In genomic region chr12:32284561-32284960, GRCh38 we compare ENCODE assay signal across 26 cellular contexts.
DNase-seq lines count a peak whose midpoint lies in the region; FAIRE-seq and TF ChIP-seq lines count a peak whose summit lies in the region.
"Had no signal": no experiment of that assay in that cellular context is flagged by ENCODE, and none has a peak within 500 bp of the region (broad histone marks: within the 10 kb centered on the region; RNA-seq: fewer than 3 reads in every experiment).

No MANE protein-coding gene starts in this region.

- 69% methylated on average over 9 of the region's 9 CpGs; no CpG with 5 or more reads in 1 of the 2 experiments for WGBS in H1 (ENCODE audit: extremely low coverage in 1 of 2, insufficient coverage in 1 of 2, insufficient read length in 1 of 2, insufficient replicate concordance in 2 of 2, low coverage in 1 of 2, low lambda C conversion rate in 2 of 2, missing lambda C conversion rate in 1 of 2), 2 experiments
- WGBS in smooth muscle cell (ENCODE audit: low lambda C conversion rate), result 37% methylated on average over 9 of the region's 9 CpGs
- WGBS in spleen, 5 donors, result 83 to 90% (median 86%) methylated on average over 9 of the region's 9 CpGs

- H2BK120ac ChIP-seq in H1 (replicated peaks; ENCODE audit: low read depth, low read length), result no peak overlapping the region

- no peaks in the 10 kb centered on the region for H3K9me2 ChIP-seq in Karpas-422 (replicated peaks; ENCODE audit: insufficient read depth, low read length)
- H3K9me2 ChIP-seq in neural cell (ENCODE audit: insufficient read depth, low read length), result no peaks in the 10 kb centered on the region

- no peak overlapping the region for H2AFZ ChIP-seq in Karpas-422 (ENCODE audit: low read length)
- H2AFZ ChIP-seq in H1 (ENCODE audit: low read length), result no peak overlapping the region
- no peak overlapping the region for H2AFZ ChIP-seq in neural cell (ENCODE audit: low read depth, low read length)
- H2AFZ ChIP-seq in smooth muscle cell (ENCODE audit: low read depth), result peak overlapping the region; percentile 29

- H3K4me1 ChIP-seq in Karpas-422 (ENCODE audit: low read length) (peaks cover 61% of the 10 kb centered on the region), H1 (replicated peaks in 1 of 4; ENCODE audit: control insufficient read depth in 3 of 4, insufficient read depth in 4 of 4, low read length in 3 of 4) (peaks cover 4 to 13% (median 10%) of the 10 kb centered on the region in 4 experiments), smooth muscle cell (ENCODE audit: low read depth) (peaks cover 26% of the 10 kb centered on the region), spleen (no peaks in the 10 kb centered on the region)
- H3K4me1 ChIP-seq: A549, SJSA1 had no signal

- DNase-seq in Karpas-422 (no peak), H1 (ENCODE audit: low read depth in 1 of 2, low spot score in 2 of 2) (no peak), smooth muscle cell (lab: John Stamatoyannopoulos, UW; ENCODE audit: unreplicated experiment) (no peak), mesothelial cell of epicardium (ENCODE audit: low spot score in 2 of 2, unreplicated experiment in 2 of 2) (no peak), type B pancreatic cell (ENCODE audit: extremely low spot score, unreplicated experiment) (no peak), spleen (no peak)
- DNase-seq in stimulated activated CD4-positive, alpha-beta T cell treated with anti-CD3 and anti-CD28 coated beads, Interleukin-4, amount 100 ng/mL, for 4 hours, result no peak
- DNase-seq: C1 segment of cervical spinal cord; CD4-positive, alpha-beta memory T cell; COR-L47; EL; GDM1; H9; MV-4-11; NCI-H1105; NCI-H1436 treated with DMSO at 0.1 percent for 48 hours; NCI-H2029; NCI-H446; NCI-H524 treated with DMSO at 0.1 percent for 48 hours; NCI-H774; PC-3 had no signal

- no peak overlapping the region for H2BK5ac ChIP-seq in H1 (ENCODE audit: low read depth, low read length)

- H3K18ac ChIP-seq in H1 (ENCODE audit: extremely low read depth, low read length), result no peak overlapping the region

- H3K4me3 ChIP-seq in Karpas-422 (ENCODE audit: low read length), result peak overlapping the region; percentile 48
- no peak overlapping the region for H3K4me3 ChIP-seq in H1 (ENCODE audit: extremely low read depth in 1 of 4, insufficient read depth in 2 of 4, low read depth in 3 of 4, low read length in 4 of 4)
- no peak overlapping the region for H3K4me3 ChIP-seq in neural cell (ENCODE audit: low read length)
- no peak overlapping the region for H3K4me3 ChIP-seq in smooth muscle cell
- H3K4me3 ChIP-seq in spleen, result no peak overlapping the region
- H3K4me3 ChIP-seq: A549, GM12878, K562, SJSA1 had no signal

- intact Hi-C loops in spleen (cut with DNase I; ENCODE audit: low total_unique reads), result no loop called here

- H3K23me2 ChIP-seq in H1 (ENCODE audit: low read depth, low read length), result no peaks in the 10 kb centered on the region

- POLR2A ChIA-PET in H1 (lab: Charles Lee; ENCODE audit: partially characterized antibody), result no interaction called here

- H2BK12ac ChIP-seq in H1 (ENCODE audit: low read depth, low read length), result no peak overlapping the region

- no peak overlapping the region for H3K14ac ChIP-seq in H1 (ENCODE audit: insufficient read length)

- no peak for TF ChIP-seq POLR2A in H1 (IDR thresholded peaks at IDR 0.05; ENCODE audit: control extremely low read depth in 1 of 2, low read depth in 2 of 2, low read length in 2 of 2)
- no peak for TF ChIP-seq POLR2A in spleen (IDR thresholded peaks at IDR 0.05)

- H3K4me3 Mint-ChIP-seq in mesothelial cell of epicardium (no peak overlapping the region), type B pancreatic cell (no peak overlapping the region)
- H3K4me3 Mint-ChIP-seq: CD4-positive, alpha-beta memory T cell; H9 had no signal

- CTCF ChIA-PET in H1 (lab: Charles Lee; ENCODE audit: partially characterized antibody), result no interaction called here

- no peak for TF ChIP-seq RAD21 in H1 (IDR thresholded peaks at IDR 0.05 in 1 of 2, conservative IDR thresholded peaks at IDR 0.05 in 1 of 2; ENCODE audit: low read depth in 2 of 2, low read length in 2 of 2)
- TF ChIP-seq RAD21 in neural cell (conservative IDR thresholded peaks at IDR 0.05), result no peak

- H3K9ac ChIP-seq in Karpas-422 (ENCODE audit: low read length), result peak overlapping the region; percentile 59
- H3K9ac ChIP-seq in H1 (replicated peaks in 1 of 4; ENCODE audit: extremely low read depth in 1 of 4, low read depth in 3 of 4, low read length in 3 of 4), result no peak overlapping the region
- H3K9ac ChIP-seq in neural cell (ENCODE audit: low read length), result no peak overlapping the region
- H3K9ac ChIP-seq in smooth muscle cell (ENCODE audit: low read depth), result no peak overlapping the region

- H3K4me2 ChIP-seq in Karpas-422 (ENCODE audit: low read depth, low read length, poor library complexity, severe bottlenecking) (peak overlapping the region; percentile 83), H1 (ENCODE audit: insufficient read depth in 1 of 2, low read depth in 2 of 2, low read length in 2 of 2) (no peak overlapping the region; a peak in 1 of 4 replicates), neural cell (ENCODE audit: low read length) (no peak overlapping the region), smooth muscle cell (peak overlapping the region; percentile 60)
- H3K4me2 ChIP-seq: A549 had no signal

- H3K79me2 ChIP-seq in Karpas-422 (ENCODE audit: low read length) (peaks cover 68% of the 10 kb centered on the region), H1 (ENCODE audit: control insufficient read depth in 1 of 2, insufficient read depth in 2 of 2, low read length in 2 of 2) (peaks cover 3 to 4% of the 10 kb centered on the region in 2 experiments; a peak in 2 of 4 replicates), neural cell (replicated peaks; ENCODE audit: insufficient read depth, low read length) (peaks cover 7% of the 10 kb centered on the region), smooth muscle cell (ENCODE audit: low read depth) (peaks cover 5% of the 10 kb centered on the region)

- H3K79me1 ChIP-seq in H1 (ENCODE audit: low read depth, low read length), result no peaks in the 10 kb centered on the region; the same call in 1 of the 2 replicates

- TF ChIP-seq EP300 in H1 (IDR thresholded peaks at IDR 0.05; ENCODE audit: borderline replicate concordance in 1 of 2, low read depth in 2 of 2, low read length in 2 of 2), result no peak
- TF ChIP-seq EP300 in neural cell (conservative IDR thresholded peaks at IDR 0.05; ENCODE audit: poor library complexity, severe bottlenecking), result no peak

- H2BK15ac ChIP-seq in H1 (ENCODE audit: low read length), result no peak overlapping the region

- H2AK5ac ChIP-seq in H1 (ENCODE audit: low read depth, low read length), result no peak overlapping the region

- H3K9me3 Mint-ChIP-seq in mesothelial cell of epicardium (peaks cover 4% of the 10 kb centered on the region), type B pancreatic cell (no peaks in the 10 kb centered on the region)

- H3K4ac ChIP-seq in H1 (replicated peaks; ENCODE audit: insufficient read length, low read depth, low read length), result no peak overlapping the region

- H3F3A ChIP-seq in neural cell (ENCODE audit: insufficient read depth, low read length, poor library complexity, severe bottlenecking) (peaks cover 3% of the 10 kb centered on the region), smooth muscle cell (ENCODE audit: low read depth) (no peaks in the 10 kb centered on the region)

- no peak overlapping the region for H3K23ac ChIP-seq in H1 (ENCODE audit: insufficient read length)

- peak overlapping the region; percentile 5 for H4K5ac ChIP-seq in H1 (ENCODE audit: insufficient read length, low read depth, low read length)

- H3K27ac Mint-ChIP-seq in mesothelial cell of epicardium (no peak overlapping the region), type B pancreatic cell (no peak overlapping the region)
- H3K27ac Mint-ChIP-seq: CD4-positive, alpha-beta memory T cell; H9 had no signal

- H4K91ac ChIP-seq in H1 (replicated peaks; ENCODE audit: insufficient read length, low read length), result no peak overlapping the region

- H3K27me3 Mint-ChIP-seq in mesothelial cell of epicardium (ENCODE audit: low read depth), result no peaks in the 10 kb centered on the region
- H3K27me3 Mint-ChIP-seq in type B pancreatic cell, result no peaks in the 10 kb centered on the region
- H3K27me3 Mint-ChIP-seq: CD4-positive, alpha-beta memory T cell had no signal

- peak overlapping the region; percentile 95 for H3K27ac ChIP-seq in Karpas-422 (ENCODE audit: low read length)
- no peak overlapping the region for H3K27ac ChIP-seq in H1 (ENCODE audit: low read depth, low read length)
- peak overlapping the region; percentile 65 for H3K27ac ChIP-seq in neural cell (ENCODE audit: low read length)
- H3K27ac ChIP-seq in smooth muscle cell (ENCODE audit: low read depth), result no peak overlapping the region
- no peak overlapping the region for H3K27ac ChIP-seq in spleen
- H3K27ac ChIP-seq: A549, SJSA1 had no signal

- no peak for FAIRE-seq in H1 (lab: Jason Lieb, UNC)
- FAIRE-seq: A549, GM12878, K562 had no signal

- H3K9me3 ChIP-seq in Karpas-422 (ENCODE audit: low read length) (no peaks in the 10 kb centered on the region), H1 (ENCODE audit: insufficient read depth in 2 of 2, low read depth in 1 of 2, low read length in 1 of 2) (no peaks in the 10 kb centered on the region), neural cell (ENCODE audit: low read length) (no peaks in the 10 kb centered on the region), smooth muscle cell (replicated peaks; ENCODE audit: low read depth) (no peaks in the 10 kb centered on the region), spleen (peaks cover 0 to 6% (median 0%) of the 10 kb centered on the region in 8 donors)
- H3K9me3 ChIP-seq: A549, SJSA1 had no signal

- TF ChIP-seq CTCF in H1 (IDR thresholded peaks at IDR 0.05; ENCODE audit: control extremely low read depth in 1 of 3, insufficient read depth in 1 of 3, low read depth in 1 of 3, low read length in 3 of 3), result no peak
- no peak for TF ChIP-seq CTCF in neural cell (IDR thresholded peaks at IDR 0.05; ENCODE audit: poor library complexity, severe bottlenecking)
- no peak for TF ChIP-seq CTCF in smooth muscle cell (IDR thresholded peaks at IDR 0.05; ENCODE audit: borderline replicate concordance, insufficient read depth, poor library complexity, severe bottlenecking)
- no peak for TF ChIP-seq CTCF in mesothelial cell of epicardium (IDR thresholded peaks at IDR 0.05; ENCODE audit: unreplicated experiment)
- no peak for TF ChIP-seq CTCF in type B pancreatic cell (conservative IDR thresholded peaks at IDR 0.05)
- no peak for TF ChIP-seq CTCF in spleen (IDR thresholded peaks at IDR 0.05 in 8 of 11, conservative IDR thresholded peaks at IDR 0.05 in 3 of 11)

- no peak overlapping the region for H2BK20ac ChIP-seq in H1 (ENCODE audit: low read length)

- H3K27me3 ChIP-seq in Karpas-422 (ENCODE audit: low read length), result no peaks in the 10 kb centered on the region
- H3K27me3 ChIP-seq in H1 (replicated peaks in 1 of 4; ENCODE audit: control insufficient read depth in 3 of 4, extremely low read depth in 1 of 4, insufficient read depth in 3 of 4, low read length in 3 of 4), result no peaks in the 10 kb centered on the region
- no peaks in the 10 kb centered on the region for H3K27me3 ChIP-seq in neural cell (ENCODE audit: insufficient read depth, low read depth, low read length)
- no peaks in the 10 kb centered on the region for H3K27me3 ChIP-seq in smooth muscle cell (ENCODE audit: low read depth)
- no peaks in the 10 kb centered on the region for H3K27me3 ChIP-seq in spleen (replicated peaks in 1 of 7)
- H3K27me3 ChIP-seq: SJSA1 had no signal

- H3K56ac ChIP-seq in H1 (replicated peaks; ENCODE audit: insufficient read length, low read depth, low read length), result no peak overlapping the region

- H3K36me3 ChIP-seq in Karpas-422 (ENCODE audit: insufficient read depth, low read length) (0 out of 2 replicates have a peak, but pooled peaks cover 3% of the 10 kb centered on the region), H1 (ENCODE audit: control insufficient read depth in 2 of 4, insufficient read depth in 4 of 4, low read length in 3 of 4) (no peaks in the 10 kb centered on the region; a peak in 2 of 8 replicates), neural cell (ENCODE audit: insufficient read depth, low read length) (no peaks in the 10 kb centered on the region), smooth muscle cell (ENCODE audit: low read depth) (no peaks in the 10 kb centered on the region), spleen (no peaks in the 10 kb centered on the region)
- H3K36me3 ChIP-seq: SJSA1 had no signal

- H4K8ac ChIP-seq in H1 (ENCODE audit: extremely low read depth, insufficient read depth, low read length), result no peak overlapping the region

- H3K4me1 Mint-ChIP-seq in mesothelial cell of epicardium (peaks cover 8% of the 10 kb centered on the region), type B pancreatic cell (ENCODE audit: unreplicated experiment) (no peaks in the 10 kb centered on the region)
- H3K4me1 Mint-ChIP-seq: CD4-positive, alpha-beta memory T cell had no signal

- no peaks in the 10 kb centered on the region for H4K20me1 ChIP-seq in Karpas-422 (ENCODE audit: insufficient read depth, low read depth, low read length)
- no peaks in the 10 kb centered on the region for H4K20me1 ChIP-seq in H1 (replicated peaks in 1 of 2; ENCODE audit: control insufficient read depth in 1 of 2, insufficient read depth in 2 of 2, low read length in 2 of 2)
- no peaks in the 10 kb centered on the region for H4K20me1 ChIP-seq in neural cell (ENCODE audit: insufficient read depth)
- no peaks in the 10 kb centered on the region for H4K20me1 ChIP-seq in smooth muscle cell (ENCODE audit: low read depth)

- peaks cover 4% of the 10 kb centered on the region for H3K36me3 Mint-ChIP-seq in mesothelial cell of epicardium
- peaks cover 10% of the 10 kb centered on the region for H3K36me3 Mint-ChIP-seq in type B pancreatic cell

Comparison
In these comparisons a context has a peak if more than half of its experiments do, and no peak if none do; other contexts are left out.
1. H3K27ac ChIP-seq: peak in Karpas-422 (single experiment) and neural cell (single experiment); none in H1 (single experiment), smooth muscle cell (single experiment) and spleen (0 of 8).
2. H3K4me2 ChIP-seq: peak in Karpas-422 (single experiment) and smooth muscle cell (single experiment); none in H1 (0 of 2) and neural cell (single experiment).